12 cellular contexts compared by ENCODE assay signal in genomic region chr11:104907521-104908185, GRCh38. TPM values are rescaled to one million over a fixed set of nuclear protein-coding genes. Genes with fewer than 3 reads are reported as not detected.
DNase-seq lines count a peak whose midpoint lies in the region; ATAC-seq, FAIRE-seq and TF ChIP-seq lines count a peak whose summit lies in the region.
"Had no signal": no experiment of that assay in that cellular context is flagged by ENCODE, and none has a peak within 500 bp of the region (broad histone marks: within the 10 kb centered on the region; RNA-seq: fewer than 3 reads in every experiment).

No MANE protein-coding gene starts in this region.

- 58% methylated on average over 7 of the region's 7 CpGs for WGBS in GM12878 (ENCODE audit: insufficient coverage, insufficient replicate concordance, low lambda C conversion rate, missing lambda C conversion rate)
- WGBS in mammary epithelial cell (ENCODE audit: low coverage, missing lambda C conversion rate) = 68% methylated on average over 7 of the region's 7 CpGs

- H3K4me3 ChIP-seq in GM12878 (no peak overlapping the region), mammary epithelial cell (replicated peaks in 1 of 3; ENCODE audit: insufficient read depth in 1 of 3, low read depth in 2 of 3, low read length in 3 of 3) (no peak overlapping the region), breast epithelium (no peak overlapping the region)
- H3K4me3 ChIP-seq: upper lobe of left lung had no signal

- POLR2A ChIA-PET in GM12878 (lab: Charles Lee) = no interaction called here

- no peak overlapping the region for H3K9ac ChIP-seq in GM12878 (ENCODE audit: control insufficient read depth, insufficient read depth, low read length)
- no peak overlapping the region for H3K9ac ChIP-seq in mammary epithelial cell (ENCODE audit: insufficient read depth, low read length)

- dilution Hi-C loops in mammary epithelial cell (cut with HindIII; ENCODE audit: low sequenced_read_pairs) = no loop called here

- no peaks in the 10 kb centered on the region for H3K79me2 ChIP-seq in GM12878 (ENCODE audit: control insufficient read depth, insufficient read depth, low read length)
- no peaks in the 10 kb centered on the region for H3K79me2 ChIP-seq in mammary epithelial cell (ENCODE audit: insufficient read depth, low read length)

- H3K9me3 ChIP-seq in GM12878 (replicated peaks; ENCODE audit: control insufficient read depth, insufficient read depth, low read length) = no peaks in the 10 kb centered on the region
- no peaks in the 10 kb centered on the region for H3K9me3 ChIP-seq in mammary epithelial cell (replicated peaks; ENCODE audit: insufficient read depth, low read length)
- H3K9me3 ChIP-seq in breast epithelium = no peaks in the 10 kb centered on the region
- H3K9me3 ChIP-seq: upper lobe of left lung had no signal

- H3K36me3 ChIP-seq in GM12878 (ENCODE audit: control insufficient read depth in 2 of 2, insufficient read depth in 2 of 2, low read length in 1 of 2) (no peaks in the 10 kb centered on the region), mammary epithelial cell (ENCODE audit: insufficient read depth, low read length) (no peaks in the 10 kb centered on the region), breast epithelium (no peaks in the 10 kb centered on the region)

- no peak overlapping the region for H3K27ac ChIP-seq in GM12878 (ENCODE audit: control insufficient read depth, insufficient read depth)
- H3K27ac ChIP-seq in mammary epithelial cell (ENCODE audit: insufficient read depth, low read depth, low read length) = no peak overlapping the region
- H3K27ac ChIP-seq in breast epithelium = no peak overlapping the region
- H3K27ac ChIP-seq: upper lobe of left lung had no signal

- ATAC-seq in GM21360 (IDR thresholded peaks at IDR 0.05; ENCODE audit: unreplicated experiment) = peak; percentile 92
- peak; percentile 80 for ATAC-seq in HG03135 (IDR thresholded peaks at IDR 0.05; ENCODE audit: unreplicated experiment)
- ATAC-seq in GM12878 = peak; percentile 55
- no peak for ATAC-seq in HG03095 (IDR thresholded peaks at IDR 0.05; ENCODE audit: unreplicated experiment)

- in situ Hi-C loops in GM12878 (cut with MboI) = no loop called here
- in situ Hi-C loops in mammary epithelial cell (cut with MboI; ENCODE audit: low sequenced_read_pairs in 2 of 2) = no loop called here

- CTCF ChIA-PET in GM12878 (lab: Yijun Ruan, JAX) = interaction anchor here (1.2 kb wide), 1 partner anchor 10 kb away, joined by 5 read pairs; the partner anchor contains the start of gene CASP12
- CTCF ChIA-PET in mammary epithelial cell (lab: Charles Lee; ENCODE audit: low non-redundant PET) = no interaction called here

- intact Hi-C loops in GM12878 (cut with micrococcal nuclease; ENCODE audit: unreplicated experiment) = no loop called here
- intact Hi-C loops in mammary epithelial cell (cut with micrococcal nuclease) = no loop called here
- intact Hi-C loops in breast epithelium (cut with DNase I; ENCODE audit: low total_unique reads) = no loop called here

- H3K27me3 ChIP-seq in GM12878 (replicated peaks in 1 of 2; ENCODE audit: control insufficient read depth in 2 of 2, insufficient read depth in 2 of 2, low read length in 1 of 2) = no peaks in the 10 kb centered on the region; a peak in 1 of 4 replicates
- no peaks in the 10 kb centered on the region for H3K27me3 ChIP-seq in mammary epithelial cell (ENCODE audit: insufficient read depth, low read length)
- H3K27me3 ChIP-seq in breast epithelium = no peaks in the 10 kb centered on the region
- H3K27me3 ChIP-seq: upper lobe of left lung had no signal

- H3K4me1 ChIP-seq in GM12878 (ENCODE audit: control insufficient read depth, insufficient read depth, low read length) (peaks cover 3% of the 10 kb centered on the region; the same call in 1 of the 2 replicates), mammary epithelial cell (ENCODE audit: insufficient read depth, low read length) (no peaks in the 10 kb centered on the region), breast epithelium (no peaks in the 10 kb centered on the region)
- H3K4me1 ChIP-seq: upper lobe of left lung had no signal

- no peak overlapping the region; the same call in 1 of the 2 replicates for H3K4me2 ChIP-seq in GM12878 (ENCODE audit: control insufficient read depth, insufficient read depth)
- H3K4me2 ChIP-seq in mammary epithelial cell (ENCODE audit: insufficient read depth, low read depth, low read length) = no peak overlapping the region

- DNase-seq in GM12892 (ENCODE audit: insufficient read length) (no peak), GM12878 (ENCODE audit: low read depth, low spot score) (no peak), mammary epithelial cell (no peak), breast epithelium (ENCODE audit: low spot score in 2 of 2) (no peak), LoVo (ENCODE audit: low spot score) (no peak)
- DNase-seq: islet precursor cell, NCI-H524 treated with DMSO at 0.1 percent for 48 hours, upper lobe of left lung had no signal

- BruUV-seq in GM12878 (replicated peaks; lab: Mats Ljungman, UMichigan) (no TSS peak), mammary epithelial cell (replicated peaks; lab: Mats Ljungman, UMichigan) (no TSS peak)

- TF ChIP-seq EP300 in GM12878 (IDR thresholded peaks at IDR 0.05; ENCODE audit: borderline replicate concordance in 1 of 2, control insufficient read depth in 1 of 2, low read depth in 2 of 2, low read length in 2 of 2) = no peak

- H2AFZ ChIP-seq in GM12878 (ENCODE audit: control insufficient read depth, low read depth, low read length) (no peak overlapping the region), mammary epithelial cell (ENCODE audit: low read depth, low read length) (no peak overlapping the region)

- SMC1A ChIA-PET in GM12878 (lab: Charles Lee; ENCODE audit: uncharacterized antibody, unreplicated experiment) = interaction anchor here (1.0 to 1.5 kb wide), 2 partner anchors 24 to 44 kb away, joined by 3 to 4 read pairs; no protein-coding TSS in a partner anchor

- H4K20me1 ChIP-seq in GM12878 (ENCODE audit: control insufficient read depth, insufficient read depth) (no peaks in the 10 kb centered on the region), mammary epithelial cell (ENCODE audit: insufficient read depth, low read length) (no peaks in the 10 kb centered on the region)

- TF ChIP-seq CTCF in GM12878 (IDR thresholded peaks at IDR 0.05 in 2 of 3, conservative IDR thresholded peaks at IDR 0.05 in 1 of 3; ENCODE audit: control insufficient read depth in 2 of 3, extremely low read depth in 1 of 3, insufficient read depth in 1 of 3, low read depth in 3 of 3, low read length in 3 of 3) (no peak), mammary epithelial cell (conservative IDR thresholded peaks at IDR 0.05 in 1 of 2, IDR thresholded peaks at IDR 0.05 in 1 of 2; ENCODE audit: extremely low read depth in 1 of 2, insufficient read depth in 1 of 2, low read depth in 1 of 2, low read length in 2 of 2) (no peak), breast epithelium (IDR thresholded peaks at IDR 0.05) (no peak)

- peak; percentile 67 for FAIRE-seq in GM12892 (lab: Jason Lieb, UNC)
- FAIRE-seq in GM12878 (lab: Jason Lieb, UNC) = no peak

- RAD21 ChIA-PET in GM12878 (lab: Charles Lee; ENCODE audit: unreplicated experiment) = no interaction called here

- no peak for TF ChIP-seq RAD21 in GM12878 (IDR thresholded peaks at IDR 0.05; ENCODE audit: insufficient read depth, low read depth, low read length)

- TF ChIP-seq POLR2A in GM12892 (IDR thresholded peaks at IDR 0.05; ENCODE audit: low read depth, low read length) = no peak
- TF ChIP-seq POLR2A in GM12878 (IDR thresholded peaks at IDR 0.05; ENCODE audit: low read depth, low read length) = no peak
- TF ChIP-seq POLR2A in breast epithelium (IDR thresholded peaks at IDR 0.05) = no peak

TF ChIP-seq in GM12878, 131 proteins besides CTCF, POLR2A, EP300 and RAD21 (continues in another document):
- TF ChIP-seq ATF3 (IDR thresholded peaks at IDR 0.05; ENCODE audit: borderline replicate concordance, extremely low read depth, low read depth, low read length) = no peak

RNA-seq across cellular contexts. Expression of gene CASP12, which starts 9.4 kb away (rescaled TPM):
- not detected for polyA plus RNA-seq in GM12892 (2012; ENCODE audit: missing spikeins)
- not detected in 2 replicates for total RNA-seq in GM12878 (2013; cell fraction: nucleolus; rRNA removed)
- not detected in 2 replicates for total RNA-seq in GM12878 (2014; rRNA removed)
- total RNA-seq in GM12878 (2014; rRNA removed; fragmentation: Illumina TruSeq; extraction: Trizol) = not detected in 2 replicates
- total RNA-seq in GM12878 (2021) = not detected in 2 replicates
- not detected for polyA plus RNA-seq in GM12878 (2011; ENCODE audit: low read depth)
- 0.10 TPM in 1 of 2 replicates, not detected in the other for polyA plus RNA-seq in GM12878 (2011; rRNA removed)
- not detected in 2 replicates for polyA plus RNA-seq in GM12878 (2011; cell fraction: cytosol; rRNA removed)
- polyA plus RNA-seq in GM12878 (2011; cell fraction: nucleus; rRNA removed) = not detected in 2 replicates
- polyA plus RNA-seq in GM12878 (2012) = 0.07 and 0.11 TPM in 2 replicates
- polyA plus RNA-seq in GM12878 (2014; fragmentation: Illumina TruSeq; extraction: Trizol) = not detected in 2 replicates
- polyA plus RNA-seq in GM12878 (2014; fragmentation: Nextera tagmentation; extraction: Ambion mirVana) = under 1 TPM in 1 of 2 experiments, not detected in 1; 0.14 TPM
- polyA plus RNA-seq in GM12878 (2014; rRNA removed) = not detected in 2 replicates
- not detected for polyA plus RNA-seq in GM12878 (2016; fragmentation: Nextera tagmentation; extraction: Ambion mirVana)
- not detected in 2 replicates for polyA minus RNA-seq in GM12878 (2011; rRNA and poly(A)+ RNA removed)
- polyA minus RNA-seq in GM12878 (2011; cell fraction: cytosol; rRNA and poly(A)+ RNA removed) = not detected in 2 replicates
- polyA minus RNA-seq in GM12878 (2011; cell fraction: nucleus; rRNA and poly(A)+ RNA removed) = not detected in 2 replicates
- total RNA-seq in mammary epithelial cell = not detected
- polyA plus RNA-seq in mammary epithelial cell = not detected
- not detected for polyA minus RNA-seq in mammary epithelial cell
- total RNA-seq in breast epithelium = 1 to 10 TPM; 1.1 to 7.9 (median 1.6) TPM
- total RNA-seq: neural crest cell had no signal
